10 cellular contexts compared by ENCODE assay signal in genomic region chr7:49773939-49774458, GRCh38. TPM values are rescaled to one million over a fixed set of nuclear protein-coding genes. Genes with fewer than 3 reads are reported as not detected.
DNase-seq lines count a peak whose midpoint lies in the region; ATAC-seq and TF ChIP-seq lines count a peak whose summit lies in the region.
"Had no signal": no experiment of that assay in that cellular context is flagged by ENCODE, and none has a peak within 500 bp of the region (broad histone marks: within the 10 kb centered on the region; RNA-seq: fewer than 3 reads in every experiment).

No MANE protein-coding gene starts in this region.

- no peak for DNase-seq in HAP-1 (ENCODE audit: low spot score in 2 of 2)
- peak; percentile 56 for DNase-seq in ecto neural progenitor cell (ENCODE audit: low spot score)
- peak in 1 of 2 donors; percentile 72 for DNase-seq in left lung
- DNase-seq in activated CD4-positive, alpha-beta T cell treated with anti-CD3 and anti-CD28 coated beads, Interleukin-2, amount 50 U/mL, for 4 hours: no peak
- DNase-seq in occipital lobe (lab: John Stamatoyannopoulos, UW): no peak
- no peak for DNase-seq in SIG-M5 treated with dmso at 0.1 percent for 504 hours (lab: John Stamatoyannopoulos, UW; ENCODE audit: unreplicated experiment)
- no peak for DNase-seq in NCI-H526 treated with DMSO at 0.1 percent for 48 hours (lab: John Stamatoyannopoulos, UW)
- DNase-seq: MV-4-11 had no signal

- H3K9ac ChIP-seq in subcutaneous abdominal adipose tissue (ENCODE audit: low read length in 5 of 5): no peak overlapping the region

- H3K27ac ChIP-seq in left lung (no peak overlapping the region), subcutaneous abdominal adipose tissue (ENCODE audit: low read depth, low read length) (no peak overlapping the region)
- H3K27ac ChIP-seq: RWPE1 had no signal

- no peaks in the 10 kb centered on the region for H3K9me3 ChIP-seq in HAP-1
- H3K9me3 ChIP-seq in left lung: no peaks in the 10 kb centered on the region
- no peaks in the 10 kb centered on the region for H3K9me3 ChIP-seq in subcutaneous abdominal adipose tissue (ENCODE audit: control insufficient read depth in 5 of 5, low read length in 5 of 5)

- H3K36me3 ChIP-seq in HAP-1 (replicated peaks): no peaks in the 10 kb centered on the region
- no peaks in the 10 kb centered on the region for H3K36me3 ChIP-seq in left lung
- H3K36me3 ChIP-seq in subcutaneous abdominal adipose tissue (ENCODE audit: control insufficient read depth in 5 of 5, insufficient read depth in 5 of 5, low read length in 5 of 5): no peaks in the 10 kb centered on the region

- H3K27me3 ChIP-seq in HAP-1 (ENCODE audit: low read depth) (peaks cover 19% of the 10 kb centered on the region), left lung (peaks cover 54 to 78% of the 10 kb centered on the region in 2 donors), subcutaneous abdominal adipose tissue (ENCODE audit: control insufficient read depth in 5 of 5, insufficient read depth in 4 of 5, low read length in 5 of 5) (peaks cover 11 to 40% (median 19%) of the 10 kb centered on the region in 5 donors)

- intact Hi-C loops in left lung (cut with DNase I): no loop called here

- ATAC-seq in left lung: no peak

- TF ChIP-seq CTCF in left lung (IDR thresholded peaks at IDR 0.05): no peak

- H3K4me3 ChIP-seq in HAP-1: 0 out of 2 replicates have a peak overlapping the region, but pooled peaks have one; percentile 6
- H3K4me3 ChIP-seq in left lung: peak overlapping the region; percentile 17 to 27
- H3K4me3 ChIP-seq in subcutaneous abdominal adipose tissue (ENCODE audit: low read depth in 1 of 5, low read length in 5 of 5): peak overlapping the region in 4 of 5 donors; percentile 6 to 57 (median 35)

- no peaks in the 10 kb centered on the region for H3K4me1 ChIP-seq in HAP-1
- H3K4me1 ChIP-seq in left lung: peaks cover 5 to 27% of the 10 kb centered on the region in 2 donors
- H3K4me1 ChIP-seq in subcutaneous abdominal adipose tissue (ENCODE audit: control insufficient read depth in 5 of 5, insufficient read depth in 5 of 5, low read length in 5 of 5): peaks cover 0 to 32% (median 23%) of the 10 kb centered on the region in 5 donors

- in situ Hi-C loops in HAP-1 (cut with MboI; ENCODE audit: low sequenced_read_pairs): no loop called here

RNA-seq across cellular contexts. Expression of gene VWC2, which starts 0.6 kb away (rescaled TPM):
- total RNA-seq in left lung (under 1 TPM; 0.06 to 0.10 TPM), occipital lobe (2.8 TPM)
